ENCODE assay signal across 1 cellular context in the genomic region with DNA sequence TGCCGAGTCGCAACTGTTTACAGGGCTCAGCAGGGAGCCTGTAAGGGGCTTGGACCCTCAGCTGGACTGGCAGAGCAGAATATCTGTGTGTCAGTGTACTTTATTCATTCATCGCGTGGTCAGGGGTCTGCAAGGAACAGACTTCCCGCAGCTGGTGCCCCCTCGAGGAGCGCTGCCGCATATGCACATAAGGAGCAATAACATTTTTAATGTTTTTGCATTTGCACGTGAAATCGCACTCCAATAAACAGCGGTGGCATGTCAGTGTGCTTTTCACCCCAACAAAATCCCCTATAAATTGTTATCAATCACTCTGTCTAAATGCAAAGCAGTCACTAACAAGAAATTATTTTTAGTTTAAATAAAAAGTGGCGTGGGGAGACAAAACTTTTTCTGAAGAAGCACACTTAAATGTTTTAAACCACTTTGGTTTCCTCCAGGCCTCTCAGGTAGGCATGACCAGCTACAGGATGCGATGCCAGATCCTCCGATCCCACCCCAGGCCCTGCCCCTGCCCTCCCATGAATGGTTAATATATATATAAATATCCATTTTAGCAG.
A peak's percentile ranks its signal among the peaks of the same experiment; 100 is the strongest.
TF ChIP-seq lines count a peak whose summit lies in the region.

No MANE protein-coding gene starts in this region.

TF ChIP-seq in K562, 482 proteins besides CTCF, POLR2A, EP300 and RAD21 (continued from another document):
- TF ChIP-seq MECOM (CRISPR knock-in tag; IDR thresholded peaks at IDR 0.05), result no peak
- TF ChIP-seq, protein P1, sequence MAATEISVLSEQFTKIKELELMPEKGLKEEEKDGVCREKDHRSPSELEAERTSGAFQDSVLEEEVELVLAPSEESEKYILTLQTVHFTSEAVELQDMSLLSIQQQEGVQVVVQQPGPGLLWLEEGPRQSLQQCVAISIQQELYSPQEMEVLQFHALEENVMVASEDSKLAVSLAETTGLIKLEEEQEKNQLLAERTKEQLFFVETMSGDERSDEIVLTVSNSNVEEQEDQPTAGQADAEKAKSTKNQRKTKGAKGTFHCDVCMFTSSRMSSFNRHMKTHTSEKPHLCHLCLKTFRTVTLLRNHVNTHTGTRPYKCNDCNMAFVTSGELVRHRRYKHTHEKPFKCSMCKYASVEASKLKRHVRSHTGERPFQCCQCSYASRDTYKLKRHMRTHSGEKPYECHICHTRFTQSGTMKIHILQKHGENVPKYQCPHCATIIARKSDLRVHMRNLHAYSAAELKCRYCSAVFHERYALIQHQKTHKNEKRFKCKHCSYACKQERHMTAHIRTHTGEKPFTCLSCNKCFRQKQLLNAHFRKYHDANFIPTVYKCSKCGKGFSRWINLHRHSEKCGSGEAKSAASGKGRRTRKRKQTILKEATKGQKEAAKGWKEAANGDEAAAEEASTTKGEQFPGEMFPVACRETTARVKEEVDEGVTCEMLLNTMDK (IDR thresholded peaks at IDR 0.05; ENCODE audit: borderline replicate concordance, insufficient read depth, low read depth, low read length, poor library complexity, severe bottlenecking), result peak; percentile 66
TF ChIP-seq in K562: peak in this region for 2.
